9 cellular contexts compared by ENCODE assay signal in the genomic region with DNA sequence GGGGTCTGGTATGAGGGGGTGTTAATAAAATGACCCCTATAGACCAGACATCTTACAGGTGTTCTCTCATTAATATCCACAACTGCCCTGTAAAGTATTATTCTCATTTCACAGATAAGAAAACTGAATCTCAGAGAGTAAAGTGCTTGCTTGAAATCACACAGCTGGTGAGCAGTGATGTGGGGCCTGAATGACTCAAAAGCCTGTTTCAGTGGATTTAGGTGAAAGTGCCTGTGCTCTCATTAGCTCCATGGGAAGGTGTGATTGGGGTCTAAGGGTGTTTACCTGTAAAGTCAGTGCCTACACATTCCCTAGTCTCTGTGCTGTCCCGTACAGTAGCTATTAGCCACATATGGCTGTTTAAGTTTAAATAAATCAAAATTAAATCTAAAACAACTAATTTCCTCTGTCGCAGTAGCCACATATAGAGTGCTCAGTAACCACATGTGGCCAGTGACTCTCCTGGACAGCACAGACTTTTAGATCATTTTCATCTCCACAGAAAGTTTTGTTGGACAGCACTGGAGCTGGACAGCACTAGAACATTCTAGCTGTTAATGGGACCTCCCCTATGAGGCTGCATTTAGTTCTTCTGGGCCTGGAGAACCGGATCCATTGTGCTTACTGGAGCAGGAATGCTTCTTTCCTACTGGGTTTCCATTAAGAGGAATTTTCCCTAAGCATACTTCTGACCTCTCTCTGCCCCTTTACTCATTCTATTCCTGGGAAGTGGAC.
A peak's percentile ranks its signal among the peaks of the same experiment; 100 is the strongest.
DNase-seq lines count a peak whose midpoint lies in the region; ATAC-seq and TF ChIP-seq lines count a peak whose summit lies in the region.
"Had no signal": no experiment of that assay in that cellular context is flagged by ENCODE, and none has a peak within 500 bp of the region (broad histone marks: within the 10 kb centered on the region; RNA-seq: fewer than 3 reads in every experiment).

No MANE protein-coding gene starts in this region.

- no peak for TF ChIP-seq CTCF in GM10266 (IDR thresholded peaks at IDR 0.05; ENCODE audit: control insufficient read depth, insufficient read depth, low read depth, missing control alignments)

- DNase-seq in GM10266 (ENCODE audit: extremely low spot score) (peak; percentile 20), NAMALWA (ENCODE audit: low spot score) (no peak), MV-4-11 (lab: John Stamatoyannopoulos, UW) (no peak), NCI-H187 (lab: John Stamatoyannopoulos, UW) (no peak), NCI-H2081 (lab: John Stamatoyannopoulos, UW) (no peak)

- H3K27ac ChIP-seq in cingulate gyrus (ENCODE audit: low read depth, low read length), result peak overlapping the region; percentile 67
- H3K27ac ChIP-seq: KMS-11 had no signal

- peak; percentile 83 for ATAC-seq in GM19455 (IDR thresholded peaks at IDR 0.05; ENCODE audit: unreplicated experiment)
- ATAC-seq in HG03039 (IDR thresholded peaks at IDR 0.05; ENCODE audit: unreplicated experiment), result peak; percentile 87
